ENCODE assay signal across 17 cellular contexts in the genomic region with DNA sequence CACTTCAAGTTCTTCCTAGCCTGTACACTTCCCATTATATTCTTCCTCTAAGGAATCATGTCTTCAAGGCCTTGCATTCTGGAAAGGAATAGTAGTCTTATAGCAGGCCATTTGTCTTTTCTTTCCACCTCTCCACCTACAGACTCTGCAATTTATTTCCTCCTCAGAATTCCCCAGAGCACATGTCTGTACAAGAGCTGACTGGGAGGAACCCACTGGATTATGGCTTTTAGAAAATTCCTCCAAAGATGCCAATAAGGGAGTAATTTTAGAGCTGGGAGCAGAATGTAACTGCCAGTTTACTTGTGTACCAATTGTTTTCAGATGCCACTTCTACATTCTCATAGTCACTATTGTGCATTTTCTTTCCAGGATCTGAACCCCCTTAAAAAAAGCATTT. TPM values are rescaled to one million over a fixed set of nuclear protein-coding genes. Genes with fewer than 3 reads are reported as not detected.
DNase-seq lines count a peak whose midpoint lies in the region; ATAC-seq and TF ChIP-seq lines count a peak whose summit lies in the region.
"Had no signal": no experiment of that assay in that cellular context is flagged by ENCODE, and none has a peak within 500 bp of the region (broad histone marks: within the 10 kb centered on the region; RNA-seq: fewer than 3 reads in every experiment).

No MANE protein-coding gene starts in this region.

- H3K4me3 ChIP-seq in CD4-positive, alpha-beta memory T cell (ENCODE audit: low read length in 2 of 2): no peak overlapping the region
- peak overlapping the region; percentile 10; the same call in 1 of the 2 replicates for H3K4me3 ChIP-seq in GM08714 (ENCODE audit: low read length)
- H3K4me3 ChIP-seq: body of pancreas, pancreas, vagina had no signal

- peaks cover 22 to 71% (median 34%) of the 10 kb centered on the region in 4 donors for H3K4me1 Mint-ChIP-seq in CD4-positive, alpha-beta memory T cell
- H3K4me1 Mint-ChIP-seq in activated B cell treated with CpG ODN at 0.5 μM for 24 hours: peaks cover 23% of the 10 kb centered on the region
- H3K4me1 Mint-ChIP-seq in mesothelial cell of epicardium: peaks cover 37% of the 10 kb centered on the region
- peaks cover 59% of the 10 kb centered on the region for H3K4me1 Mint-ChIP-seq in nephron progenitor cell

- no peak overlapping the region for H3K4me3 Mint-ChIP-seq in CD4-positive, alpha-beta memory T cell
- H3K4me3 Mint-ChIP-seq in activated B cell treated with CpG ODN at 0.5 μM for 24 hours: no peak overlapping the region
- H3K4me3 Mint-ChIP-seq in mesothelial cell of epicardium: no peak overlapping the region
- H3K4me3 Mint-ChIP-seq in nephron progenitor cell: no peak overlapping the region
- H3K4me3 Mint-ChIP-seq: B cell had no signal

- peaks cover 0 to 17% of the 10 kb centered on the region in 2 donors for H3K36me3 Mint-ChIP-seq in CD4-positive, alpha-beta memory T cell
- H3K36me3 Mint-ChIP-seq in activated B cell treated with CpG ODN at 0.5 μM for 24 hours (ENCODE audit: low read depth) (peaks cover 7% of the 10 kb centered on the region), mesothelial cell of epicardium (no peaks in the 10 kb centered on the region), nephron progenitor cell (ENCODE audit: low read depth) (peaks cover under 1% of the 10 kb centered on the region)

- CTCF ChIA-PET in CD4-positive, alpha-beta memory T cell (lab: Charles Lee; ENCODE audit: partially characterized antibody): no interaction called here
- CTCF ChIA-PET in activated B cell treated with CpG ODN at 0.5 μM for 24 hours (lab: Charles Lee): no interaction called here

- intact Hi-C loops in CD4-positive, alpha-beta memory T cell (cut with micrococcal nuclease): loop anchor here (10.0 kb wide), 1 partner anchor 422 kb away; no protein-coding TSS in a partner anchor
- intact Hi-C loops in activated B cell treated with CpG ODN at 0.5 μM for 24 hours (cut with micrococcal nuclease): loop anchor here (10.0 kb wide), 1 partner anchor 1978 kb away; a partner anchor contains a TSS

- peaks cover 0 to 4% (median 0%) of the 10 kb centered on the region in 8 donors for H3K9me3 Mint-ChIP-seq in CD4-positive, alpha-beta memory T cell
- H3K9me3 Mint-ChIP-seq in activated B cell treated with CpG ODN at 0.5 μM for 24 hours (no peaks in the 10 kb centered on the region), mesothelial cell of epicardium (no peaks in the 10 kb centered on the region), nephron progenitor cell (no peaks in the 10 kb centered on the region)

- POLR2A ChIA-PET in CD4-positive, alpha-beta memory T cell (lab: Charles Lee; ENCODE audit: partially characterized antibody): no interaction called here
- POLR2A ChIA-PET in activated B cell treated with CpG ODN at 0.5 μM for 24 hours (lab: Charles Lee): no interaction called here

- peaks cover 19% of the 10 kb centered on the region for H3K4me1 ChIP-seq in CD4-positive, alpha-beta memory T cell (ENCODE audit: insufficient read depth, low read length)

- no peaks in the 10 kb centered on the region for H3K27me3 ChIP-seq in CD4-positive, alpha-beta memory T cell (ENCODE audit: insufficient read depth, low read length)
- H3K27me3 ChIP-seq: body of pancreas, pancreas, vagina had no signal

- TF ChIP-seq CTCF in activated B cell treated with CpG ODN at 0.5 μM for 24 hours (IDR thresholded peaks at IDR 0.05) (no peak), mesothelial cell of epicardium (IDR thresholded peaks at IDR 0.05; ENCODE audit: unreplicated experiment) (no peak), nephron progenitor cell (IDR thresholded peaks at IDR 0.05) (no peak)

- H3K9me3 ChIP-seq in CD4-positive, alpha-beta memory T cell (ENCODE audit: control insufficient read depth in 1 of 2, low read length in 2 of 2): no peaks in the 10 kb centered on the region
- H3K9me3 ChIP-seq: body of pancreas, pancreas, vagina had no signal

- DNase-seq in CD4-positive, alpha-beta memory T cell: no peak
- DNase-seq in activated B cell treated with CpG ODN at 0.5 μM for 24 hours (no peak), mesothelial cell of epicardium (ENCODE audit: low spot score in 2 of 2, unreplicated experiment in 2 of 2) (no peak), NCI-H345 (lab: John Stamatoyannopoulos, UW) (no peak), nephron progenitor cell (no peak), NCI-H1930 (lab: John Stamatoyannopoulos, UW) (no peak)
- DNase-seq: activated CD4-positive, alpha-beta T cell treated with anti-CD3 and anti-CD28 coated beads for 4 hours; activated naive CD4-positive, alpha-beta T cell treated with anti-CD3 and anti-CD28 coated beads, Interleukin-2, amount 50 U/mL, for 16 hours; body of pancreas; erythroblast; left ventricle myocardium superior; NCI-H1417; pancreas; stimulated activated CD4-positive, alpha-beta T cell treated with anti-CD3 and anti-CD28 coated beads, Interleukin-2, amount 100 ng/mL, for 24 hours had no signal

- H3K36me3 ChIP-seq in CD4-positive, alpha-beta memory T cell (ENCODE audit: insufficient read depth, low read length): no peaks in the 10 kb centered on the region
- H3K36me3 ChIP-seq: pancreas, vagina had no signal

- H3K27ac ChIP-seq in CD4-positive, alpha-beta memory T cell (ENCODE audit: low read depth, low read length): no peak overlapping the region
- H3K27ac ChIP-seq: body of pancreas, pancreas, vagina had no signal

- ATAC-seq in activated B cell treated with CpG ODN at 0.5 μM for 24 hours (ENCODE audit: low read depth): no peak
- ATAC-seq: body of pancreas, left ventricle myocardium superior, pancreas had no signal

- H3K27me3 Mint-ChIP-seq in CD4-positive, alpha-beta memory T cell: no peaks in the 10 kb centered on the region
- H3K27me3 Mint-ChIP-seq in activated B cell treated with CpG ODN at 0.5 μM for 24 hours (no peaks in the 10 kb centered on the region), mesothelial cell of epicardium (ENCODE audit: low read depth) (no peaks in the 10 kb centered on the region), nephron progenitor cell (ENCODE audit: low read depth, poor library complexity) (no peaks in the 10 kb centered on the region)
- H3K27me3 Mint-ChIP-seq: B cell had no signal

- H3K27ac Mint-ChIP-seq in CD4-positive, alpha-beta memory T cell: peak overlapping the region in 5 of 7 donors; percentile 13 to 95 (median 39)
- H3K27ac Mint-ChIP-seq in activated B cell treated with CpG ODN at 0.5 μM for 24 hours (peak overlapping the region; percentile 31), mesothelial cell of epicardium (peak overlapping the region; percentile 57), nephron progenitor cell (no peak overlapping the region)
- H3K27ac Mint-ChIP-seq: B cell had no signal

RNA-seq across cellular contexts. Expression of a gene that starts 3.4 kb away (rescaled TPM):
- 10 to 100 TPM; 17.2 to 19.9 TPM for total RNA-seq in CD4-positive, alpha-beta memory T cell
- 10 to 100 TPM; 41.9 to 45.3 TPM for polyA plus RNA-seq in CD4-positive, alpha-beta memory T cell
- total RNA-seq in activated B cell treated with CpG ODN at 0.5 μM for 24 hours (23.7 and 28.4 TPM in 2 replicates), mesothelial cell of epicardium (33.9 to 38.5 TPM (median 34.5 TPM) in 3 replicates)
